Comparison of ENCODE assay signal across 1 cellular context in genomic region chr1:7586031-7586941, GRCh38.
TF ChIP-seq lines count a peak whose summit lies in the region.

No MANE protein-coding gene starts in this region.

TF ChIP-seq in HepG2, 621 proteins besides CTCF, POLR2A, EP300 and RAD21 (continued from another document):
- no peak for TF ChIP-seq ZNF33B (CRISPR knock-in tag; IDR thresholded peaks at IDR 0.05)
